18 cellular contexts compared by ENCODE assay signal in the genomic region with DNA sequence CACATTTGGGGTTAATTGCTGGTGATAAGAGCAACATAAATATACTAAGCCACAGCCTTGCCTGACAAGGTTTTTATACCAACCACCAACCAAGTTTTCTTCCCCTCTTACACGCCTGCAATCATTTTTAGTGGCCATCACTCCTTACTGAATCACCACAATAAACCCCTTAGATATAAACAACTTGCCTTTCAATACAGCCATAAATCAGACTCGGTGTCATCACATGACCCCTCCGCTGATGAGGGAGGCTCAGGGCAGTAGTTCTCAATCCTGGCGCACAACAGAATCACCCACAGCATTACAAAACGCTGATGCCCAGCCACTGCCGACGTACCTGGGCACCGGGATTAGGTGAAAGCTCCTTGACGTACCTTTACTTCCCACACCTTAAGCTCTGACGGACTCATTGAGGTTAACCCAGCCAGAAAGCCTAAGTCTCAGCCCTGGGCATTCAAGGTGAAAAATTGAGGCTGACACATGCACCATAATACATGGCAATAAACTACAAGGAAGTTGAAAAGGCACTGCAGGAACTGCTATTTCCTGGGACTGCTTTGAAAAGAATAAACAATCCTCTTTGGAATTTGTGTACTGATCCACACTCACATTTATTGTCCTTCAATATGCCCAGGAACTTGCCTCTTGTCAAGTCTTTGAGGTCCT. TPM values are rescaled to one million over a fixed set of nuclear protein-coding genes. Genes with fewer than 3 reads are reported as not detected.
DNase-seq lines count a peak whose midpoint lies in the region; ATAC-seq, FAIRE-seq and TF ChIP-seq lines count a peak whose summit lies in the region.
"Had no signal": no experiment of that assay in that cellular context is flagged by ENCODE, and none has a peak within 500 bp of the region (broad histone marks: within the 10 kb centered on the region; RNA-seq: fewer than 3 reads in every experiment).

No MANE protein-coding gene starts in this region.

- in situ Hi-C loops in K562 (cut with MboI) = no loop called here

- no peak overlapping the region for H3K4me3 ChIP-seq in K562
- H3K4me3 ChIP-seq in mucosa of rectum (ENCODE audit: low read length in 2 of 2) = peak overlapping the region in 1 of 2 donors; percentile 20
- no peak overlapping the region for H3K4me3 ChIP-seq in tibial artery
- H3K4me3 ChIP-seq: GM23248 had no signal

- no peak overlapping the region for H2AFZ ChIP-seq in K562 (ENCODE audit: low read depth, low read length)
- H2AFZ ChIP-seq: GM23248 had no signal

- H3K27ac ChIP-seq in K562 (ENCODE audit: extremely low read depth, low read depth, low read length) (no peak overlapping the region), mucosa of rectum (ENCODE audit: low read depth in 2 of 2, low read length in 2 of 2) (peak overlapping the region; percentile 48 to 82), tibial artery (peak overlapping the region; percentile 73 to 96)
- H3K27ac ChIP-seq: GM23248 had no signal

- H3K9ac ChIP-seq in K562 (ENCODE audit: insufficient read depth in 1 of 2, low read depth in 2 of 2, low read length in 2 of 2) (no peak overlapping the region), mucosa of rectum (ENCODE audit: low read depth in 1 of 2, low read length in 2 of 2) (peak overlapping the region in 1 of 2 donors; percentile 21)
- H3K9ac ChIP-seq: GM23248 had no signal

- 0% methylated on average over 8 of the region's 10 CpGs for WGBS in K562 (ENCODE audit: insufficient coverage, low coverage, missing lambda C conversion rate)

- peaks cover 2 to 10% (median 7%) of the 10 kb centered on the region in 3 donors for H3K27me3 Mint-ChIP-seq in CD14-positive monocyte (ENCODE audit: low read depth in 3 of 3)

- TF ChIP-seq CTCF in K562 (IDR thresholded peaks at IDR 0.05 in 2 of 3, conservative IDR thresholded peaks at IDR 0.05 in 1 of 3; ENCODE audit: insufficient read depth in 2 of 3, low read depth in 1 of 3, low read length in 3 of 3) = no peak
- no peak for TF ChIP-seq CTCF in tibial artery (IDR thresholded peaks at IDR 0.05)
- no peak for TF ChIP-seq CTCF in CD14-positive monocyte (IDR thresholded peaks at IDR 0.05)

- peak; percentile 49 for DNase-seq in NCI-H82 (lab: John Stamatoyannopoulos, UW)
- DNase-seq in NCI-H82 treated with DMSO at 0.1 percent for 48 hours (lab: John Stamatoyannopoulos, UW; ENCODE audit: unreplicated experiment) = no peak
- no peak for DNase-seq in K562 (ENCODE audit: extremely low read depth in 1 of 4, low spot score in 3 of 4)
- no peak for DNase-seq in tibial artery
- DNase-seq in CD14-positive monocyte (ENCODE audit: low spot score) = no peak
- DNase-seq in UCSD-AML1 (lab: John Stamatoyannopoulos, UW; ENCODE audit: unreplicated experiment) = no peak
- DNase-seq in RCC 7860 (ENCODE audit: low spot score) = no peak
- DNase-seq: activated naive CD4-positive, alpha-beta T cell treated with anti-CD3 and anti-CD28 coated beads for 36 hours; COR-L47; GM23248; immature natural killer cell; NCI-H1092; stimulated activated CD8-positive, alpha-beta memory T cell treated with anti-CD3 and anti-CD28 coated beads, Interleukin-4, amount 100 ng/mL, for 48 hours had no signal

- H3K9me3 ChIP-seq in K562 (replicated peaks; ENCODE audit: control insufficient read depth, insufficient read depth, low read depth, low read length) (no peaks in the 10 kb centered on the region), mucosa of rectum (ENCODE audit: control insufficient read depth in 2 of 2, low read length in 2 of 2) (no peaks in the 10 kb centered on the region), tibial artery (no peaks in the 10 kb centered on the region)

- TF ChIP-seq EP300 in K562 (IDR thresholded peaks at IDR 0.05; ENCODE audit: low read length) = no peak

- peak overlapping the region in 1 of 7 donors; percentile 73 for H3K27ac Mint-ChIP-seq in CD14-positive monocyte
- H3K27ac Mint-ChIP-seq: activated naive CD4-positive, alpha-beta T cell treated with anti-CD3 and anti-CD28 coated beads for 36 hours; immature natural killer cell; WTC11 had no signal

- intact Hi-C loops in K562 (cut with micrococcal nuclease) (no loop called here), tibial artery (cut with DNase I; ENCODE audit: low total_unique reads) (no loop called here), CD14-positive monocyte (cut with micrococcal nuclease) (no loop called here)

- H3K27me3 ChIP-seq in K562 (ENCODE audit: control insufficient read depth in 2 of 2, insufficient read depth in 2 of 2, low read length in 2 of 2) (peaks cover 0 to 32% of the 10 kb centered on the region in 2 experiments; a peak in 3 of 5 replicates), mucosa of rectum (ENCODE audit: control insufficient read depth in 2 of 2, insufficient read depth in 2 of 2, low read length in 2 of 2) (no peaks in the 10 kb centered on the region), tibial artery (no peaks in the 10 kb centered on the region)

- no peaks in the 10 kb centered on the region for H3K4me1 Mint-ChIP-seq in CD14-positive monocyte
- H3K4me1 Mint-ChIP-seq: immature natural killer cell, WTC11 had no signal

- H3K36me3 ChIP-seq in K562 (ENCODE audit: control insufficient read depth, insufficient read depth, low read length) (no peaks in the 10 kb centered on the region), mucosa of rectum (ENCODE audit: control insufficient read depth in 2 of 2, insufficient read depth in 2 of 2, low read length in 2 of 2) (no peaks in the 10 kb centered on the region), tibial artery (no peaks in the 10 kb centered on the region)

- no peaks in the 10 kb centered on the region for H3K9me1 ChIP-seq in K562 (ENCODE audit: control insufficient read depth, insufficient read depth, low read length)

- CTCF ChIA-PET in K562 (lab: Yijun Ruan, JAX; ENCODE audit: low intra/inter-chr PET ratio) = no interaction called here

- no peaks in the 10 kb centered on the region for H4K20me1 ChIP-seq in K562 (replicated peaks; ENCODE audit: control insufficient read depth, insufficient read depth, low read length)

- H3K4me3 Mint-ChIP-seq in CD14-positive monocyte = no peak overlapping the region
- H3K4me3 Mint-ChIP-seq: activated naive CD4-positive, alpha-beta T cell treated with anti-CD3 and anti-CD28 coated beads for 36 hours; immature natural killer cell; WTC11 had no signal

- no TSS peak for BruUV-seq in K562 (replicated peaks; lab: Mats Ljungman, UMichigan)

- H3K36me3 Mint-ChIP-seq in CD14-positive monocyte = no peaks in the 10 kb centered on the region
- H3K36me3 Mint-ChIP-seq: immature natural killer cell, WTC11 had no signal

- POLR2A ChIA-PET in K562 (lab: Yijun Ruan, JAX) = interaction anchor here (1.1 kb wide), 1 partner anchor 13 kb away, joined by 3 read pairs; no protein-coding TSS in a partner anchor

- no peak overlapping the region for H3K4me2 ChIP-seq in K562 (ENCODE audit: insufficient read depth, low read length)

- H3K9me3 Mint-ChIP-seq in CD14-positive monocyte = peaks cover 0 to 6% (median 2%) of the 10 kb centered on the region in 7 donors
- H3K9me3 Mint-ChIP-seq: activated naive CD4-positive, alpha-beta T cell treated with anti-CD3 and anti-CD28 coated beads for 36 hours; immature natural killer cell; WTC11 had no signal

- no peak for TF ChIP-seq RAD21 in K562 (CRISPR knock-in tag; conservative IDR thresholded peaks at IDR 0.05 in 1 of 2, IDR thresholded peaks at IDR 0.05 in 1 of 2)

- no peak for ATAC-seq in K562
- ATAC-seq: WTC11 had no signal

- FAIRE-seq in K562 (lab: Jason Lieb, UNC) (no peak), RCC 7860 (lab: Jason Lieb, UNC) (no peak)
- FAIRE-seq: frontal cortex had no signal

- no peak for TF ChIP-seq POLR2A in K562 (conservative IDR thresholded peaks at IDR 0.05)

- no peaks in the 10 kb centered on the region for H3K4me1 ChIP-seq in K562 (replicated peaks in 1 of 2; ENCODE audit: control insufficient read depth in 2 of 2, insufficient read depth in 2 of 2, low read length in 2 of 2)
- peaks cover 21 to 22% of the 10 kb centered on the region in 2 donors for H3K4me1 ChIP-seq in mucosa of rectum (ENCODE audit: control insufficient read depth in 2 of 2, insufficient read depth in 2 of 2, low read length in 2 of 2)
- H3K4me1 ChIP-seq in tibial artery = peaks cover 0 to 98% (median 48%) of the 10 kb centered on the region in 4 donors

- H3K79me2 ChIP-seq in K562 (ENCODE audit: control insufficient read depth, insufficient read depth, low read length) = no peaks in the 10 kb centered on the region

RNA-seq across cellular contexts. Expression of a gene that starts 17.1 kb away (rescaled TPM):
- total RNA-seq in K562 (2011; cell fraction: chromatin; rRNA removed; ENCODE audit: low replicate concordance) = not detected in 2 replicates
- total RNA-seq in K562 (2011; cell fraction: nucleolus; rRNA removed) = not detected in 2 replicates
- total RNA-seq in K562 (2011; cell fraction: nucleoplasm; rRNA removed) = not detected in 2 replicates
- not detected in 2 replicates for total RNA-seq in K562 (2014; rRNA removed)
- total RNA-seq in K562 (2014; rRNA removed; fragmentation: Illumina TruSeq; extraction: Trizol) = not detected in 2 replicates
- not detected in 2 replicates for total RNA-seq in K562 (2015; rRNA removed; fragmentation: Illumina TruSeq; extraction: Trizol)
- total RNA-seq in K562 (2021) = 0.13 TPM in 1 of 2 replicates, not detected in the other
- not detected in 2 replicates for polyA plus RNA-seq in K562 (2011; rRNA removed)
- polyA plus RNA-seq in K562 (2011; cell fraction: cytosol; rRNA removed) = under 0.01 TPM in 1 of 2 replicates, not detected in the other
- polyA plus RNA-seq in K562 (2011; cell fraction: nucleus; rRNA removed) = not detected in 2 replicates
- polyA plus RNA-seq in K562 (2012) = 0.07 TPM in 2 replicates
- not detected in 2 replicates for polyA plus RNA-seq in K562 (2014; fragmentation: Illumina TruSeq; extraction: Trizol)
- polyA plus RNA-seq in K562 (2014; fragmentation: Nextera tagmentation; extraction: Ambion mirVana) = under 1 TPM in 1 of 2 experiments, not detected in 1; under 0.01 TPM
- polyA plus RNA-seq in K562 (2014; rRNA removed) = not detected in 2 replicates
- not detected in 2 replicates for polyA minus RNA-seq in K562 (2011; rRNA and poly(A)+ RNA removed)
- polyA minus RNA-seq in K562 (2011; cell fraction: cytosol; rRNA and poly(A)+ RNA removed) = not detected in 2 replicates
- not detected in 2 replicates for polyA minus RNA-seq in K562 (2011; cell fraction: nucleus; rRNA and poly(A)+ RNA removed)
- polyA plus RNA-seq in CD14-positive monocyte = not detected
- total RNA-seq: bronchial epithelial cell, mononuclear cell had no signal
